ENCODE assay signal across 10 cellular contexts in the genomic region with DNA sequence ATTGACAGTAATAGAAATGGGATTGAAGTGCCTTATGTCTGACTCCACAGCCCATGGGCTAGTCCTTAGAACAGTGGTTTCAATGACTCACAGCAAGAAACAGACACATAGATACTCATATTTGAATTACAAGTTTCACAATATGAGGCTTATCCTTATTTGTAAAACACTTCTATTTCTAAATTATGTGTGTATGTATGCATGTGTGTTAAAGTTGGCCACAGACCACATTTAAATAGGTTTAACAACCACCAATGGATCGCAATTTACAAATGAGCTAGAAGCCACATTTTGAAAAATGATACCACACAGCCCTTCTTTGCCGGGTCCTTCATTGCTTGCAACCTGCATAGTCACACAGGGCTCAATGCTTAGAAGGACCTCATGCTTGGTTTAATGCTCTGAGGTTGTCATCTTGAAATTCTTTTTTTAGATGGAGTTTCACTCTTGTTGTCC.
DNase-seq lines count a peak whose midpoint lies in the region; ATAC-seq and TF ChIP-seq lines count a peak whose summit lies in the region.
"Had no signal": no experiment of that assay in that cellular context is flagged by ENCODE, and none has a peak within 500 bp of the region (broad histone marks: within the 10 kb centered on the region; RNA-seq: fewer than 3 reads in every experiment).

No MANE protein-coding gene starts in this region.

- no peak overlapping the region for H3K4me3 ChIP-seq in fibroblast of villous mesenchyme (ENCODE audit: low read depth, low read length)

- no peak overlapping the region for H3K27ac Mint-ChIP-seq in effector memory CD8-positive, alpha-beta T cell
- H3K27ac Mint-ChIP-seq: activated T-helper 1 cell treated with anti-CD3 and anti-CD28 coated beads, Interleukin-12 subunit alpha, Interleukin-12 subunit beta, Interleukin-2, Interleukin-4 antibody, amounts not matched to agents 30 ng/mL and 10 ng/mL and 1 ng/mL, durations not matched to agents 14 hours and 24 hours and 36 hours had no signal

- H3K4me3 Mint-ChIP-seq in effector memory CD8-positive, alpha-beta T cell = no peak overlapping the region
- H3K4me3 Mint-ChIP-seq: activated T-helper 1 cell treated with anti-CD3 and anti-CD28 coated beads, Interleukin-12 subunit alpha, Interleukin-12 subunit beta, Interleukin-2, Interleukin-4 antibody, amounts not matched to agents 30 ng/mL and 10 ng/mL and 1 ng/mL, durations not matched to agents 14 hours and 24 hours and 36 hours had no signal

- TF ChIP-seq CTCF in fibroblast of villous mesenchyme (IDR thresholded peaks at IDR 0.05; ENCODE audit: insufficient read depth, low read depth, low read length) = no peak

- no peaks in the 10 kb centered on the region for H3K36me3 Mint-ChIP-seq in effector memory CD8-positive, alpha-beta T cell (ENCODE audit: insufficient read depth)

- DNase-seq in fibroblast of villous mesenchyme (ENCODE audit: low read depth) (peak; percentile 45), SHP77 (lab: John Stamatoyannopoulos, UW) (no peak), NOMO-1 treated with dmso at 0.1 percent for 144 hours (lab: John Stamatoyannopoulos, UW; ENCODE audit: unreplicated experiment) (no peak), cortex of kidney (lab: John Stamatoyannopoulos, UW) (no peak)
- DNase-seq in effector memory CD8-positive, alpha-beta T cell = no peak
- DNase-seq: NCI-H526 had no signal

- peak; percentile 95 for ATAC-seq in GM18867 (IDR thresholded peaks at IDR 0.05; ENCODE audit: unreplicated experiment)
- ATAC-seq in GM21737 (IDR thresholded peaks at IDR 0.05; ENCODE audit: unreplicated experiment) = peak; percentile 81
- ATAC-seq in HG03571 (IDR thresholded peaks at IDR 0.05; ENCODE audit: unreplicated experiment) = peak; percentile 89
- no peak for ATAC-seq in effector memory CD8-positive, alpha-beta T cell (replicated peaks)

- peaks cover 0 to 3% of the 10 kb centered on the region in 2 donors for H3K4me1 Mint-ChIP-seq in effector memory CD8-positive, alpha-beta T cell (ENCODE audit: low read depth in 2 of 2)

- no peaks in the 10 kb centered on the region for H3K9me3 Mint-ChIP-seq in effector memory CD8-positive, alpha-beta T cell

- H3K27me3 Mint-ChIP-seq in effector memory CD8-positive, alpha-beta T cell = no peaks in the 10 kb centered on the region
